In genomic region chr11:24357620-24358386, GRCh38 we compare ENCODE assay signal across 24 cellular contexts.
"Had no signal": no experiment of that assay in that cellular context is flagged by ENCODE, and none has a peak within 500 bp of the region (broad histone marks: within the 10 kb centered on the region; RNA-seq: fewer than 3 reads in every experiment).

No MANE protein-coding gene starts in this region.

- H3K36me3 Mint-ChIP-seq: activated naive CD8-positive, alpha-beta T cell treated with anti-CD3 and anti-CD28 coated beads, Interleukin-2, amount 10 ng/mL, durations not matched to agents 7 days and 5 days had no signal

- H3K27ac Mint-ChIP-seq: activated CD4-positive, alpha-beta T cell treated with anti-CD3 and anti-CD28 coated beads for 36 hours; activated CD8-positive, alpha-beta T cell treated with anti-CD3 and anti-CD28 coated beads for 36 hours; activated naive CD8-positive, alpha-beta T cell treated with anti-CD3 and anti-CD28 coated beads, Interleukin-2, amount 10 ng/mL, durations not matched to agents 7 days and 5 days; activated T-helper 2 cell treated with anti-CD3 and anti-CD28 coated beads, Interferon-gamma antibody, Interleukin-2, Interleukin-4, amounts not matched to agents 10 μg/mL and 5 μg/mL and 100 μg/mL, durations not matched to agents 14 hours and 24 hours and 36 hours; T-helper 1 cell treated with Interleukin-12 subunit alpha and Interleukin-12 subunit beta and Interleukin-4 antibody, amounts not matched to agents 30 μg/mL and 1 μg/mL, for 36 hours had no signal

- H3K9me3 Mint-ChIP-seq: activated naive CD8-positive, alpha-beta T cell treated with anti-CD3 and anti-CD28 coated beads, Interleukin-2, amount 10 ng/mL, durations not matched to agents 7 days and 5 days had no signal

- H3K4me1 Mint-ChIP-seq: activated CD4-positive, alpha-beta T cell treated with anti-CD3 and anti-CD28 coated beads for 36 hours had no signal

- DNase-seq: activated CD4-positive, alpha-beta T cell treated with anti-CD3 and anti-CD28 coated beads for 36 hours; activated CD8-positive, alpha-beta T cell treated with anti-CD3 and anti-CD28 coated beads for 36 hours; activated naive CD4-positive, alpha-beta T cell treated with Interleukin-2 at 50 U/mL for 16 hours; activated naive CD8-positive, alpha-beta T cell treated with anti-CD3 and anti-CD28 coated beads, Interleukin-2, amount 10 ng/mL, durations not matched to agents 7 days and 5 days; activated T-cell treated with anti-CD3 and anti-CD28 coated beads, Interleukin-2, amount 50 U/mL, for 1 hour; amygdala; body of pancreas; colonic mucosa; erythroblast; foreskin melanocyte; glutamatergic neuron; hippocampal formation; kidney; midbrain; occipital lobe; stomach; trophoblast cell had no signal

- H3K4me1 ChIP-seq: body of pancreas, colonic mucosa, prostate gland, right atrium auricular region, stomach, vagina had no signal

- H3K4me3 ChIP-seq: body of pancreas, colonic mucosa, lung, prostate gland, right atrium auricular region, stomach, vagina had no signal

- H3K4me3 Mint-ChIP-seq: activated CD4-positive, alpha-beta T cell treated with anti-CD3 and anti-CD28 coated beads for 36 hours; activated CD8-positive, alpha-beta T cell treated with anti-CD3 and anti-CD28 coated beads for 36 hours; activated naive CD8-positive, alpha-beta T cell treated with anti-CD3 and anti-CD28 coated beads, Interleukin-2, amount 10 ng/mL, durations not matched to agents 7 days and 5 days; T-helper 1 cell treated with Interleukin-12 subunit alpha and Interleukin-12 subunit beta and Interleukin-4 antibody, amounts not matched to agents 30 μg/mL and 1 μg/mL, for 36 hours had no signal

- H3K27ac ChIP-seq: body of pancreas, colonic mucosa, prostate gland, right atrium auricular region, stomach, vagina had no signal

- ATAC-seq: activated CD4-positive, alpha-beta T cell treated with anti-CD3 and anti-CD28 coated beads for 36 hours; activated CD8-positive, alpha-beta T cell treated with anti-CD3 and anti-CD28 coated beads for 36 hours; body of pancreas; left lobe of liver had no signal

- H3K36me3 ChIP-seq: colonic mucosa, prostate gland, right atrium auricular region, stomach, vagina had no signal

- H3K27me3 Mint-ChIP-seq: activated CD4-positive, alpha-beta T cell treated with anti-CD3 and anti-CD28 coated beads for 36 hours; activated CD8-positive, alpha-beta T cell treated with anti-CD3 and anti-CD28 coated beads for 36 hours; activated naive CD8-positive, alpha-beta T cell treated with anti-CD3 and anti-CD28 coated beads, Interleukin-2, amount 10 ng/mL, durations not matched to agents 7 days and 5 days had no signal

- H3K27me3 ChIP-seq: body of pancreas, colonic mucosa, right atrium auricular region, stomach, vagina had no signal
